ENCODE assay signal across 8 cellular contexts in the genomic region with DNA sequence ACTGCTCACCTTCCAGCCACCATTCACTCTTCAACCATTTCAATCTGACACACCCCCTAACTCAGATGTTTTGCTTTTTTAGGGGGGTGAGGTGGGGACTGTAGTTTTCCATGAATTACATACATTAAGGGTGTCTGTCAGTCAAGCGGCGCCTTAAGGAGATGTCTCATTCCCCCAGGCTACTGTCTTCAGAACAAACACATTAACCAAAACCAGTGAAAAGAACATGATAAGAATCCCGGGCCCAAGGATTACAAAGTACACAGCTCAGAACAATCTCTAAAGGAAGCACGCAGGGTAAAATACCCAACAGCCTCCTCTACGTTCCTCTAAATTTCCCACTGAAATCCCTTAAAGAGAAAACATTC.
DNase-seq lines count a peak whose midpoint lies in the region; ATAC-seq, FAIRE-seq and TF ChIP-seq lines count a peak whose summit lies in the region.

No MANE protein-coding gene starts in this region.

- H3K9me3 ChIP-seq in K562 (replicated peaks; ENCODE audit: control insufficient read depth, insufficient read depth, low read depth, low read length) (no peaks in the 10 kb centered on the region), thyroid gland (no peaks in the 10 kb centered on the region)

- TF ChIP-seq POLR2A in K562 (conservative IDR thresholded peaks at IDR 0.05) (no peak), lower leg skin (IDR thresholded peaks at IDR 0.05) (no peak), thyroid gland (IDR thresholded peaks at IDR 0.05) (no peak)

- H3K27me3 ChIP-seq in ACC112 (ENCODE audit: insufficient read depth, low read length) = no peaks in the 10 kb centered on the region
- H3K27me3 ChIP-seq in K562 (ENCODE audit: control insufficient read depth in 2 of 2, insufficient read depth in 2 of 2, low read length in 2 of 2) = no peaks in the 10 kb centered on the region
- no peaks in the 10 kb centered on the region for H3K27me3 ChIP-seq in thyroid gland

- ATAC-seq in HG02973 (IDR thresholded peaks at IDR 0.05; ENCODE audit: unreplicated experiment) (peak; percentile 1), K562 (peak; percentile 15), GM19351 (IDR thresholded peaks at IDR 0.05; ENCODE audit: unreplicated experiment) (no peak)

- CTCF ChIA-PET in K562 (lab: Yijun Ruan, JAX; ENCODE audit: low intra/inter-chr PET ratio) = interaction anchor here (4.5 kb wide), 1 partner anchor 272 kb away, joined by 31 read pairs; no protein-coding TSS in a partner anchor

- TF ChIP-seq CTCF in K562 (IDR thresholded peaks at IDR 0.05 in 2 of 3, conservative IDR thresholded peaks at IDR 0.05 in 1 of 3; ENCODE audit: insufficient read depth in 2 of 3, low read depth in 1 of 3, low read length in 3 of 3) = no peak
- no peak for TF ChIP-seq CTCF in lower leg skin (IDR thresholded peaks at IDR 0.05)
- no peak for TF ChIP-seq CTCF in thyroid gland (IDR thresholded peaks at IDR 0.05)

- TSS peak; percentile 74 for BruUV-seq in K562 (replicated peaks; lab: Mats Ljungman, UMichigan)

- H4K20me1 ChIP-seq in K562 (replicated peaks; ENCODE audit: control insufficient read depth, insufficient read depth, low read length) = no peaks in the 10 kb centered on the region

- no peak for FAIRE-seq in K562 (lab: Jason Lieb, UNC)

- H3K9ac ChIP-seq in K562 (ENCODE audit: insufficient read depth in 1 of 2, low read depth in 2 of 2, low read length in 2 of 2) = peak overlapping the region; percentile 85 to 89

- H3K9me1 ChIP-seq in K562 (ENCODE audit: control insufficient read depth, insufficient read depth, low read length) = no peaks in the 10 kb centered on the region

- no peak for TF ChIP-seq RAD21 in K562 (CRISPR knock-in tag; conservative IDR thresholded peaks at IDR 0.05 in 1 of 2, IDR thresholded peaks at IDR 0.05 in 1 of 2)

- H3K4me3 ChIP-seq in ACC112 (ENCODE audit: low read depth, low read length) = peak overlapping the region; percentile 83
- peak overlapping the region; percentile 66 for H3K4me3 ChIP-seq in K562
- H3K4me3 ChIP-seq in lower leg skin (ENCODE audit: low read depth, poor library complexity, severe bottlenecking) = peak overlapping the region; percentile 58
- peak overlapping the region; percentile 39 to 89 (median 76) for H3K4me3 ChIP-seq in thyroid gland (replicated peaks in 1 of 3)

- intact Hi-C loops in K562 (cut with micrococcal nuclease) = loop anchor here (5.0 kb wide), 1 partner anchor 150 kb away; no protein-coding TSS in a partner anchor
- intact Hi-C loops in lower leg skin (cut with DNase I; ENCODE audit: low total_unique reads) = loop anchor here (5.0 kb wide), 2 partner anchors 65 to 270 kb away; a partner anchor contains a TSS
- intact Hi-C loops in thyroid gland (cut with DNase I) = loop anchor here (5.0 kb wide), 2 partner anchors 65 to 275 kb away; a partner anchor contains a TSS

- H3K79me2 ChIP-seq in ACC112 (ENCODE audit: control insufficient read depth, insufficient read depth, low read length, unreplicated experiment) (peaks cover 6% of the 10 kb centered on the region), K562 (ENCODE audit: control insufficient read depth, insufficient read depth, low read length) (peaks cover 17% of the 10 kb centered on the region)

- H2AFZ ChIP-seq in ACC112 (ENCODE audit: low read length, unreplicated experiment) = peak overlapping the region; percentile 40
- H2AFZ ChIP-seq in K562 (ENCODE audit: low read depth, low read length) = peak overlapping the region; percentile 99

- POLR2A ChIA-PET in K562 (lab: Yijun Ruan, JAX) = interaction anchor here (0.6 to 2.4 kb wide), 9 partner anchors 10 to 273 kb away, joined by 3 to 6 read pairs (median 3); a partner anchor contains a TSS

- TF ChIP-seq EP300 in K562 (IDR thresholded peaks at IDR 0.05; ENCODE audit: low read length) = no peak

- H3K27ac ChIP-seq in ACC112 (ENCODE audit: low read depth, low read length) (peak overlapping the region; percentile 78), K562 (ENCODE audit: extremely low read depth, low read depth, low read length) (peak overlapping the region; percentile 88), thyroid gland (peak overlapping the region; percentile 92 to 95 (median 93))

- peak overlapping the region; percentile 86 for H3K4me2 ChIP-seq in K562 (ENCODE audit: insufficient read depth, low read length)

- in situ Hi-C loops in K562 (cut with MboI) = loop anchor here (5.0 kb wide), 1 partner anchor 270 kb away; no protein-coding TSS in a partner anchor

- H3K4me1 ChIP-seq in ACC112 (ENCODE audit: control insufficient read depth, insufficient read depth, low read length, unreplicated experiment) (peaks cover 21% of the 10 kb centered on the region), K562 (replicated peaks in 1 of 2; ENCODE audit: control insufficient read depth in 2 of 2, insufficient read depth in 2 of 2, low read length in 2 of 2) (peaks cover 4 to 21% of the 10 kb centered on the region in 2 experiments), thyroid gland (peaks cover 0 to 19% of the 10 kb centered on the region in 2 donors)

- DNase-seq in K562 (ENCODE audit: extremely low read depth in 1 of 4, low spot score in 3 of 4) = peak in 3 of 4 experiments; percentile 18 to 40 (median 19)
- no peak for DNase-seq in lower leg skin (ENCODE audit: low spot score in 2 of 2)
- no peak for DNase-seq in thyroid gland
- no peak for DNase-seq in activated gamma-delta T cell (lab: John Stamatoyannopoulos, UW)
- no peak for DNase-seq in DMS 273 treated with DMSO at 0.1 percent for 48 hours (lab: John Stamatoyannopoulos, UW)

- WGBS in K562 (ENCODE audit: insufficient coverage, low coverage, missing lambda C conversion rate) = 0% methylated on average over 5 of the region's 5 CpGs
- 8 to 11% methylated on average over 5 of the region's 5 CpGs for WGBS in lower leg skin, 2 donors
- 7 to 10% methylated on average over 5 of the region's 5 CpGs for WGBS in thyroid gland, 2 donors

- H3K36me3 ChIP-seq in ACC112 (ENCODE audit: insufficient read depth, low read length) (no peaks in the 10 kb centered on the region), K562 (ENCODE audit: control insufficient read depth, insufficient read depth, low read length) (no peaks in the 10 kb centered on the region), thyroid gland (no peaks in the 10 kb centered on the region)

TF ChIP-seq in K562, 482 proteins besides CTCF, POLR2A, EP300 and RAD21:
- 0 out of 4 replicates have a peak, but pooled peaks of 1 of the 2 experiments have one; percentile 16 for TF ChIP-seq KDM1A (IDR thresholded peaks at IDR 0.05)
- TF ChIP-seq, protein P1, sequence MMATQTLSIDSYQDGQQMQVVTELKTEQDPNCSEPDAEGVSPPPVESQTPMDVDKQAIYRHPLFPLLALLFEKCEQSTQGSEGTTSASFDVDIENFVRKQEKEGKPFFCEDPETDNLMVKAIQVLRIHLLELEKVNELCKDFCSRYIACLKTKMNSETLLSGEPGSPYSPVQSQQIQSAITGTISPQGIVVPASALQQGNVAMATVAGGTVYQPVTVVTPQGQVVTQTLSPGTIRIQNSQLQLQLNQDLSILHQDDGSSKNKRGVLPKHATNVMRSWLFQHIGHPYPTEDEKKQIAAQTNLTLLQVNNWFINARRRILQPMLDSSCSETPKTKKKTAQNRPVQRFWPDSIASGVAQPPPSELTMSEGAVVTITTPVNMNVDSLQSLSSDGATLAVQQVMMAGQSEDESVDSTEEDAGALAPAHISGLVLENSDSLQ (IDR thresholded peaks at IDR 0.05) = peak; percentile 74
- no peak for TF ChIP-seq SOX6 (IDR thresholded peaks at IDR 0.05)
- TF ChIP-seq PCBP2 (IDR thresholded peaks at IDR 0.05; ENCODE audit: low read depth, low read length, poor library complexity, severe bottlenecking) = no peak
- 0 out of 2 replicates have a peak, but pooled peaks have one; percentile 1 for TF ChIP-seq ZNF431 (CRISPR knock-in tag; IDR thresholded peaks at IDR 0.05)
- TF ChIP-seq ZNF121 (CRISPR knock-in tag; conservative IDR thresholded peaks at IDR 0.05) = no peak
- no peak for TF ChIP-seq RFX1 (IDR thresholded peaks at IDR 0.05)
- no peak for TF ChIP-seq SIN3A (IDR thresholded peaks at IDR 0.05; ENCODE audit: borderline replicate concordance in 2 of 2, control insufficient read depth in 1 of 2, low read depth in 2 of 2, low read length in 2 of 2)
- TF ChIP-seq MAFG (tag; conservative IDR thresholded peaks at IDR 0.05) = no peak
- TF ChIP-seq, protein P2, sequence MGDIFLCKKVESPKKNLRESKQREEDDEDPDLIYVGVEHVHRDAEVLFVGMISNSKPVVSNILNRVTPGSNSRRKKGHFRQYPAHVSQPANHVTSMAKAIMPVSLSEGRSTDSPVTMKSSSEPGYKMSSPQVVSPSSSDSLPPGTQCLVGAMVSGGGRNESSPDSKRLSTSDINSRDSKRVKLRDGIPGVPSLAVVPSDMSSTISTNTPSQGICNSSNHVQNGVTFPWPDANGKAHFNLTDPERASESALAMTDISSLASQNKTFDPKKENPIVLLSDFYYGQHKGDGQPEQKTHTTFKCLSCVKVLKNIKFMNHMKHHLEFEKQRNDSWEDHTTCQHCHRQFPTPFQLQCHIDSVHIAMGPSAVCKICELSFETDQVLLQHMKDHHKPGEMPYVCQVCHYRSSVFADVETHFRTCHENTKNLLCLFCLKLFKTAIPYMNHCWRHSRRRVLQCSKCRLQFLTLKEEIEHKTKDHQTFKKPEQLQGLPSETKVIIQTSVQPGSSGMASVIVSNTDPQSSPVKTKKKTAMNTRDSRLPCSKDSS (IDR thresholded peaks at IDR 0.05; ENCODE audit: low read depth, partially characterized antibody) = no peak
- no peak for TF ChIP-seq TEAD1 (CRISPR knock-in tag; IDR thresholded peaks at IDR 0.05)
- no peak for TF ChIP-seq HDAC1 (IDR thresholded peaks at IDR 0.05)

Comparison
In these comparisons a context has a peak if more than half of its experiments do, and no peak if none do; other contexts are left out.
1. DNase-seq: peak in K562 (3 of 4); none in lower leg skin (0 of 2), thyroid gland (0 of 2), activated gamma-delta T cell (single experiment) and DMS 273 treated with DMSO at 0.1 percent for 48 hours (single experiment).
2. Peak in every context shown above with its lines, with median percentiles within 50 percentile points of each other: H3K27ac ChIP-seq and H3K4me3 ChIP-seq.